In the genomic region with DNA sequence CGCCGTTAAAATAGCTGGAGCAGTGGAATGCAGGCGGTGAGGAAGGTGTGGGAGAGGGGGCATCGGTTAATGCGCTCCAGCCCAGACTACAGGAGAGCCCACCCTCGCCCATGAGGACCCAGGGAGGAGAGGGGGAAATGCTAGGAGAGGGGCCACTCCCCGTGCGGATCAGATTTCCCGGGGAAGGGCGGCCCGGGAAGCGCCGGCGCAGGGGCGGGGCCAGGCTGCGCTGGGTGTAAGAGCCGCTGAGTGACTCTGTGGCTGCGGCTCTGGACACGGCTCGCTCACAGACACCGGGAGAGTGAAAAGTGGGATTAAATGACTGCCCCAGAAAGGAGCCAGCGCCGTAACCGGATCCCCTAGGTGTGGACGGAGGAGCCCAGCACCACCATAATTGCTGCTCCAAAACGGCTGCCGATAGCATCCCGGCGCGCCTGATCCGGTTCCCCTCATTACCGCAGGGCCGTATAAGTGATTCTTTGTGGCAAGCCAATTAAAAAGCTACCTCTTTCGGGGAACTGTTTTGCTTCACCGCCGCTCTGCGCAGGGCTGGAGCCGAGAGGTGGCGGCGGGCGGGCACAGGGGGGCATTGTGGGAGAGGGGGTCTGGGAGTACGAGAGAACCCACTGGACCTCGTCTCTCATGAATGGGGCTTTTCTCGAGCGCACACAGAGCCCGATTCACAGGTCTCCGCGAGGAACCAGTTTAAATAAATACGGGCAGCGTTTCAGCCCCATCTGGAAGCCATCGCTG, we compare ENCODE assay signal across 1 cellular context.
TF ChIP-seq lines count a peak whose summit lies in the region.

No MANE protein-coding gene starts in this region.

TF ChIP-seq in SK-N-SH, 30 proteins besides CTCF, POLR2A, EP300 and RAD21 (continued from another document):
- 0 out of 2 replicates have a peak, but pooled peaks have one; percentile 6 for TF ChIP-seq SIN3A (IDR thresholded peaks at IDR 0.05; ENCODE audit: borderline replicate concordance, low read depth, low read length)
